Comparison of ENCODE assay signal across 8 cellular contexts in genomic region chr10:117226813-117227451, GRCh38. TPM values are rescaled to one million over a fixed set of nuclear protein-coding genes. Genes with fewer than 3 reads are reported as not detected.
DNase-seq lines count a peak whose midpoint lies in the region; ATAC-seq and TF ChIP-seq lines count a peak whose summit lies in the region.

No MANE protein-coding gene starts in this region.

- H3K4me1 Mint-ChIP-seq in HFFc6 (ENCODE audit: low read depth), result no peaks in the 10 kb centered on the region
- H3K4me1 Mint-ChIP-seq in activated T-cell treated with anti-CD3 and anti-CD28 coated beads, Interleukin-2, amount 50 U/mL, for 24 hours (ENCODE audit: low read depth), result no peaks in the 10 kb centered on the region

- H3K27ac Mint-ChIP-seq in HFFc6, result no peak overlapping the region
- no peak overlapping the region for H3K27ac Mint-ChIP-seq in activated T-cell treated with anti-CD3 and anti-CD28 coated beads, Interleukin-2, amount 50 U/mL, for 24 hours

- H3K4me3 Mint-ChIP-seq in HFFc6, result no peak overlapping the region
- H3K4me3 Mint-ChIP-seq in activated T-cell treated with anti-CD3 and anti-CD28 coated beads, Interleukin-2, amount 50 U/mL, for 24 hours, result no peak overlapping the region

- no peak for ATAC-seq in HG02840 (IDR thresholded peaks at IDR 0.05; ENCODE audit: low FRiP score, unreplicated experiment)

- no peaks in the 10 kb centered on the region for H3K9me3 Mint-ChIP-seq in HFFc6
- H3K9me3 Mint-ChIP-seq in activated T-cell treated with anti-CD3 and anti-CD28 coated beads, Interleukin-2, amount 50 U/mL, for 24 hours, result no peaks in the 10 kb centered on the region

- peak; percentile 50 for DNase-seq in Daoy (ENCODE audit: low read depth)
- peak; percentile 24 for DNase-seq in HFFc6
- peak; percentile 29 for DNase-seq in RPMI7951 (ENCODE audit: low read depth)
- peak; percentile 37 for DNase-seq in globus pallidus (ENCODE audit: low spot score)
- DNase-seq in activated T-cell treated with anti-CD3 and anti-CD28 coated beads, Interleukin-2, amount 50 U/mL, for 24 hours, result no peak
- DNase-seq in NCI-H2029 (lab: John Stamatoyannopoulos, UW), result no peak
- DNase-seq in NCI-H2196 (lab: John Stamatoyannopoulos, UW; ENCODE audit: unreplicated experiment), result no peak

- no peaks in the 10 kb centered on the region for H3K36me3 Mint-ChIP-seq in HFFc6 (ENCODE audit: low read depth)
- no peaks in the 10 kb centered on the region for H3K36me3 Mint-ChIP-seq in activated T-cell treated with anti-CD3 and anti-CD28 coated beads, Interleukin-2, amount 50 U/mL, for 24 hours (ENCODE audit: low read depth)

- peak; percentile 77 for TF ChIP-seq CTCF in HFFc6 (IDR thresholded peaks at IDR 0.05)

- H3K27me3 Mint-ChIP-seq in HFFc6 (ENCODE audit: insufficient read depth), result peaks cover 21% of the 10 kb centered on the region
- H3K27me3 Mint-ChIP-seq in activated T-cell treated with anti-CD3 and anti-CD28 coated beads, Interleukin-2, amount 50 U/mL, for 24 hours, result peaks cover 50% of the 10 kb centered on the region

RNA-seq across cellular contexts. Expression of gene SLC18A2, which starts 14.0 kb away (rescaled TPM):
- not detected in 2 replicates for total RNA-seq in Daoy (2014; rRNA removed; shearing (Covaris generic))
- not detected for total RNA-seq in HFFc6 (2021; fragmentation: NEBNext Ultra II Directional; extraction: Animal tissue kit (Norgen Biotek cat#: 25700))
- not detected in 2 replicates for total RNA-seq in RPMI7951 (2014; rRNA removed; shearing (Covaris generic))

RNA-seq across cellular contexts. Expression of gene KCNK18, which starts 29.6 kb away (rescaled TPM):
- total RNA-seq in Daoy (2014; rRNA removed; shearing (Covaris generic)), result not detected in 2 replicates
- not detected for total RNA-seq in HFFc6 (2021; fragmentation: NEBNext Ultra II Directional; extraction: Animal tissue kit (Norgen Biotek cat#: 25700))
- total RNA-seq in RPMI7951 (2014; rRNA removed; shearing (Covaris generic)), result not detected in 2 replicates

Comparison
In these comparisons a context has a peak if more than half of its experiments do, and no peak if none do; other contexts are left out.
1. DNase-seq: peak in Daoy (single experiment), HFFc6 (single experiment), RPMI7951 (single experiment) and globus pallidus (single experiment); none in activated T-cell treated with anti-CD3 and anti-CD28 coated beads, Interleukin-2, amount 50 U/mL, for 24 hours (single experiment), NCI-H2029 (single experiment) and NCI-H2196 (single experiment).